Comparison of ENCODE assay signal across 16 cellular contexts in genomic region chr17:40471856-40472732, GRCh38. TPM values are rescaled to one million over a fixed set of nuclear protein-coding genes. Genes with fewer than 3 reads are reported as not detected.
DNase-seq lines count a peak whose midpoint lies in the region; ATAC-seq and TF ChIP-seq lines count a peak whose summit lies in the region.
"Had no signal": no experiment of that assay in that cellular context is flagged by ENCODE, and none has a peak within 500 bp of the region (broad histone marks: within the 10 kb centered on the region; RNA-seq: fewer than 3 reads in every experiment).

No MANE protein-coding gene starts in this region.

- intact Hi-C loops in sigmoid colon (cut with DNase I), result loop anchor here (2.0 kb wide), 1 partner anchor 21 kb away; no protein-coding TSS in a partner anchor

- 90% methylated on average over 5 of the region's 5 CpGs for WGBS in sigmoid colon, 2 donors

- H3K9me3 ChIP-seq in HEK293 (ENCODE audit: control insufficient read depth, insufficient read depth, low read depth, low read length), result no peaks in the 10 kb centered on the region
- H3K9me3 ChIP-seq in adipocyte (ENCODE audit: control insufficient read depth, low read length), result no peaks in the 10 kb centered on the region
- no peaks in the 10 kb centered on the region for H3K9me3 ChIP-seq in sigmoid colon
- H3K9me3 ChIP-seq in MG63, result no peaks in the 10 kb centered on the region
- H3K9me3 ChIP-seq: heart right ventricle had no signal

- peak; percentile 55 for DNase-seq in adipocyte (ENCODE audit: low read depth)
- peak; percentile 33 for DNase-seq in fibroblast of gingiva (ENCODE audit: low read depth)
- no peak for DNase-seq in sigmoid colon
- no peak for DNase-seq in MG63
- no peak for DNase-seq in cerebellar cortex (ENCODE audit: low spot score)
- DNase-seq: activated CD4-positive, alpha-beta T cell treated with anti-CD3 and anti-CD28 coated beads, Interleukin-2, amount 50 U/mL, for 48 hours; activated T-cell treated with anti-CD3 and anti-CD28 coated beads, Interleukin-2, amount 50 U/mL, for 24 hours; heart right ventricle; NCI-H446 treated with DMSO at 0.1 percent for 48 hours; posterior cingulate gyrus; stimulated activated CD4-positive, alpha-beta T cell treated with anti-CD3 and anti-CD28 coated beads, Interleukin-12 subunit alpha, Interleukin-12 subunit beta, amount 100 ng/mL, for 4 hours had no signal

- no peak for TF ChIP-seq POLR2A in sigmoid colon (IDR thresholded peaks at IDR 0.05)

- POLR2A ChIA-PET in HEK293 (lab: Yijun Ruan, JAX), result interaction anchor here (0.6 kb wide), 2 partner anchors 54 to 57 kb away, joined by 3 read pairs; partner anchors contain the start of gene TOP2A

- H3K27ac ChIP-seq in HEK293 (ENCODE audit: extremely low read depth, low read depth, low read length), result no peak overlapping the region
- H3K27ac ChIP-seq in sigmoid colon, result peak overlapping the region; percentile 65 to 91 (median 84)
- H3K27ac ChIP-seq: heart right ventricle had no signal

- no peak overlapping the region for H3K9ac ChIP-seq in adipocyte (ENCODE audit: low read length)

- H3K4me3 ChIP-seq in HEK293 (ENCODE audit: low read depth, low read length) (no peak overlapping the region), adipocyte (ENCODE audit: low read length) (no peak overlapping the region), sigmoid colon (no peak overlapping the region), MG63 (no peak overlapping the region)
- H3K4me3 ChIP-seq: heart right ventricle had no signal

- peak in 1 of 4 donors; percentile 38 for TF ChIP-seq EP300 in sigmoid colon (IDR thresholded peaks at IDR 0.05)

- no peaks in the 10 kb centered on the region; the same call in 1 of the 2 replicates for H3K4me1 ChIP-seq in HEK293 (ENCODE audit: control insufficient read depth, insufficient read depth, low read length)
- H3K4me1 ChIP-seq in adipocyte (ENCODE audit: control insufficient read depth, insufficient read depth, low read length), result peaks cover 13% of the 10 kb centered on the region
- H3K4me1 ChIP-seq in sigmoid colon, result peaks cover 0 to 64% (median 62%) of the 10 kb centered on the region in 4 donors

- ATAC-seq in HG03342 (IDR thresholded peaks at IDR 0.05; ENCODE audit: unreplicated experiment) (no peak), GM18498 (IDR thresholded peaks at IDR 0.05; ENCODE audit: unreplicated experiment) (no peak)
- ATAC-seq: heart right ventricle had no signal

- H3K36me3 ChIP-seq in HEK293 (ENCODE audit: control insufficient read depth in 2 of 2, insufficient read depth in 1 of 2, low read length in 2 of 2) (no peaks in the 10 kb centered on the region), adipocyte (ENCODE audit: control insufficient read depth, insufficient read depth, low read length, severe bottlenecking) (no peaks in the 10 kb centered on the region), sigmoid colon (no peaks in the 10 kb centered on the region), MG63 (no peaks in the 10 kb centered on the region)
- H3K36me3 ChIP-seq: heart right ventricle had no signal

- TF ChIP-seq CTCF in HEK293 (tag by site-specific recombination; IDR thresholded peaks at IDR 0.05), result no peak
- TF ChIP-seq CTCF in sigmoid colon (IDR thresholded peaks at IDR 0.05), result no peak

- no peaks in the 10 kb centered on the region for H3K27me3 ChIP-seq in adipocyte (replicated peaks; ENCODE audit: control insufficient read depth, insufficient read depth, low read length)
- no peaks in the 10 kb centered on the region for H3K27me3 ChIP-seq in sigmoid colon
- H3K27me3 ChIP-seq in MG63, result no peaks in the 10 kb centered on the region

- CTCF ChIA-PET in HEK293 (lab: Yijun Ruan, JAX), result interaction anchor here (0.6 to 1.9 kb wide), 7 partner anchors 9 to 61 kb away, joined by 3 to 6 read pairs (median 4); no protein-coding TSS in a partner anchor

TF ChIP-seq in HEK293, 187 proteins besides CTCF, POLR2A, EP300 and RAD21:
- 0 out of 2 replicates have a peak, but pooled peaks have one; percentile 6 for TF ChIP-seq TRIM28 (IDR thresholded peaks at IDR 0.05; ENCODE audit: borderline replicate concordance, low read length)
- TF ChIP-seq ZNF19 (tag by site-specific recombination; IDR thresholded peaks at IDR 0.05; ENCODE audit: low read depth), result no peak
TF ChIP-seq in HEK293: peak in this region for 1.

RNA-seq across cellular contexts. Expression of gene IGFBP4, which starts 28.8 kb away (rescaled TPM):
- 100 to 1,000 TPM; 198 to 440 (median 325) TPM for total RNA-seq in sigmoid colon
- polyA plus RNA-seq in sigmoid colon, result 100 to 1,000 TPM in 2 of 3 donors, 10 to 100 TPM in 1; 30.3 to 242 (median 108) TPM
- total RNA-seq in MG63 (2014; rRNA removed; shearing (Covaris generic); ENCODE audit: low replicate concordance), result 7.9 and 12.4 TPM in 2 replicates

RNA-seq across cellular contexts. Expression of gene TNS4, which starts 29.3 kb away (rescaled TPM):
- total RNA-seq in sigmoid colon, result not detected
- 1 to 10 TPM; 1.2 to 6.9 (median 1.8) TPM for polyA plus RNA-seq in sigmoid colon
- not detected in 2 replicates for total RNA-seq in MG63 (2014; rRNA removed; shearing (Covaris generic); ENCODE audit: low replicate concordance)
- total RNA-seq: cerebellum, kidney epithelial cell had no signal

RNA-seq across cellular contexts. Expression of gene TOP2A, which starts 54.4 kb away (rescaled TPM):
- 1 to 10 TPM in 3 of 4 donors, under 1 TPM in 1; 0.33 to 2.3 (median 1.8) TPM for total RNA-seq in sigmoid colon
- polyA plus RNA-seq in sigmoid colon, result 10 to 100 TPM in 2 of 3 donors, 1 to 10 TPM in 1; 1.8 to 28.7 (median 11.3) TPM
- total RNA-seq in MG63 (2014; rRNA removed; shearing (Covaris generic); ENCODE audit: low replicate concordance), result 138 and 187 TPM in 2 replicates

Comparison
In these comparisons a context has a peak if more than half of its experiments do, and no peak if none do; other contexts are left out.
1. DNase-seq: peak in adipocyte (single experiment) and fibroblast of gingiva (single experiment); none in sigmoid colon (single experiment), MG63 (single experiment) and cerebellar cortex (single experiment).
2. RNA of gene IGFBP4, which starts 28.8 kb away (total RNA-seq): 198 to 440 TPM in sigmoid colon; 7.9 to 12.4 TPM in MG63; every median in the first group is over 10 times any median in the second.
3. RNA of gene TOP2A, which starts 54.4 kb away (total RNA-seq): 138 to 187 TPM in MG63; 0.33 to 2.3 TPM in sigmoid colon; every median in the first group is over 10 times any median in the second.